10 cellular contexts compared by ENCODE assay signal in the genomic region with DNA sequence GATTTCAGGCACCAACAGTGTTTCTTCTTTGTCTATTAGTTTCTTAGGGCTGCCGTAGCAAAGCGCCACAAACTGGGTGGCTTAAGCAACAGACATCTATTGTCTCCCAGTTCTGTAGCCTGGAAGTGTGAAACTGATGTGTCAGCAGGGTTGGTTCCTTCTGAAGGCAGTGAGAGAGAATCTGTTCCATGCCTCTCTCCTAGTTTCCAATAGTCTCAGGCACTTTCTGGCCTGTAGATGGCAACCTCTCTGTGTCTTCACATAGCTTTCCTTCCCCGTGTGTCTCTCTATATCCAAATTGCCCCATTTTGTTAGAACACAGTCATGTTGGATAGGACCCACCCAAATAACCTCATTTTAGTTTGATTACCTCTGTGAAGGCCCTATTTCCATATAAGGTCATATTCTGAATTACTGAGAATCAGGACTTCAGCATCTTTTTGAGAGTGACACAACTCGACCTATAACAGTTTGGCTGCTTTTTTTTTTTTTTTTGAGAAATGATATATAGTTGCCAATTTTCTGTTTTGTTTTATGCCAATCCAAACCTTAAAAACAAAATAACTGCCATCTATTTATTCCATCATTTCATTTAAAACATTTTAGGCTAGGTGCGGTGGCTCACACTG.
DNase-seq lines count a peak whose midpoint lies in the region; ATAC-seq and TF ChIP-seq lines count a peak whose summit lies in the region.
"Had no signal": no experiment of that assay in that cellular context is flagged by ENCODE, and none has a peak within 500 bp of the region (broad histone marks: within the 10 kb centered on the region; RNA-seq: fewer than 3 reads in every experiment).

No MANE protein-coding gene starts in this region.

- no peak overlapping the region for H3K27ac Mint-ChIP-seq in immature natural killer cell

- no peaks in the 10 kb centered on the region for H3K4me1 Mint-ChIP-seq in immature natural killer cell
- no peaks in the 10 kb centered on the region for H3K4me1 Mint-ChIP-seq in activated T-cell treated with anti-CD3 and anti-CD28 coated beads, Interleukin-2, amount 50 U/mL, for 4 hours (ENCODE audit: low read depth)

- H3K36me3 Mint-ChIP-seq in immature natural killer cell, result no peaks in the 10 kb centered on the region
- H3K36me3 Mint-ChIP-seq in activated T-cell treated with anti-CD3 and anti-CD28 coated beads, Interleukin-2, amount 50 U/mL, for 4 hours (ENCODE audit: insufficient read depth), result no peaks in the 10 kb centered on the region

- no peak for TF ChIP-seq EP300 in Ishikawa (IDR thresholded peaks at IDR 0.05; ENCODE audit: borderline replicate concordance)

- CTCF ChIA-PET in AG04450 (lab: Charles Lee), result interaction anchor here (0.6 to 2.4 kb wide), 16 partner anchors 8 to 148 kb away, joined by 3 to 19 read pairs (median 4); no protein-coding TSS in a partner anchor

- H3K9me3 Mint-ChIP-seq in immature natural killer cell, result peaks cover 0 to 8% (median under 1%) of the 10 kb centered on the region in 6 donors
- H3K9me3 Mint-ChIP-seq in activated T-cell treated with anti-CD3 and anti-CD28 coated beads, Interleukin-2, amount 50 U/mL, for 4 hours, result no peaks in the 10 kb centered on the region

- TF ChIP-seq POLR2A in heart left ventricle (IDR thresholded peaks at IDR 0.05), result no peak

- ATAC-seq in GM18502 (IDR thresholded peaks at IDR 0.05; ENCODE audit: poor library complexity, unreplicated experiment), result peak; percentile 70
- ATAC-seq in heart left ventricle, result peak; percentile 28 to 85 (median 62)
- ATAC-seq in activated T-cell treated with anti-CD3 and anti-CD28 coated beads, Interleukin-2, amount 50 U/mL, for 4 hours, result no peak

- H3K27me3 Mint-ChIP-seq in immature natural killer cell (ENCODE audit: low read depth in 3 of 3), result peaks cover 0 to 3% (median 0%) of the 10 kb centered on the region in 3 donors
- peaks cover 7% of the 10 kb centered on the region for H3K27me3 Mint-ChIP-seq in activated T-cell treated with anti-CD3 and anti-CD28 coated beads, Interleukin-2, amount 50 U/mL, for 4 hours (ENCODE audit: low read depth)

- no peaks in the 10 kb centered on the region for H3K27me3 ChIP-seq in AG04450 (ENCODE audit: control insufficient read depth, insufficient read depth, low read length)
- H3K27me3 ChIP-seq in heart left ventricle, result no peaks in the 10 kb centered on the region
- H3K27me3 ChIP-seq: tibial nerve had no signal

- no peaks in the 10 kb centered on the region for H3K9me3 ChIP-seq in AG04450 (ENCODE audit: control insufficient read depth, insufficient read depth, low read length)
- peaks cover 0 to 10% (median 0%) of the 10 kb centered on the region in 12 donors for H3K9me3 ChIP-seq in heart left ventricle
- H3K9me3 ChIP-seq: tibial nerve had no signal

- no peak overlapping the region for H3K27ac ChIP-seq in AG04450 (ENCODE audit: low read depth, low read length)
- H3K27ac ChIP-seq in heart left ventricle, result no peak overlapping the region
- no peak overlapping the region for H3K27ac ChIP-seq in substantia nigra (ENCODE audit: low read depth, low read length, poor library complexity, severe bottlenecking)
- H3K27ac ChIP-seq: epithelial cell of prostate, tibial nerve had no signal

- POLR2A ChIA-PET in AG04450 (lab: Yijun Ruan, JAX), result interaction anchor here (0.6 kb wide), 1 partner anchor 34 kb away, joined by 9 read pairs; no protein-coding TSS in a partner anchor

- TF ChIP-seq CTCF in AG04450 (IDR thresholded peaks at IDR 0.05; ENCODE audit: low read depth, low read length) (peak; percentile 77), heart left ventricle (IDR thresholded peaks at IDR 0.05) (peak in 9 of 12 donors; percentile 8 to 55 (median 30))

- DNase-seq in AG04450 (ENCODE audit: low read depth, low spot score) (peak; percentile 11), SKM-1 (lab: John Stamatoyannopoulos, UW; ENCODE audit: unreplicated experiment) (peak; percentile 32), heart left ventricle (peak in 1 of 5 donors; percentile 24), substantia nigra (lab: John Stamatoyannopoulos, UW) (peak in 37 of 49 donors; percentile 1 to 58 (median 11)), immature natural killer cell (no peak)
- DNase-seq in activated T-cell treated with anti-CD3 and anti-CD28 coated beads, Interleukin-2, amount 50 U/mL, for 4 hours, result no peak

- intact Hi-C loops in heart left ventricle (cut with DNase I), result loop anchor here in 1 of 10 donors (10.0 kb wide), 1 partner anchor 85 kb away; no protein-coding TSS in a partner anchor

- 46 to 53% (median 49%) methylated on average over 5 of the region's 5 CpGs for WGBS in heart left ventricle, 4 donors

- H3K4me3 Mint-ChIP-seq in immature natural killer cell, result no peak overlapping the region
- H3K4me3 Mint-ChIP-seq in activated T-cell treated with anti-CD3 and anti-CD28 coated beads, Interleukin-2, amount 50 U/mL, for 4 hours, result no peak overlapping the region

- no peaks in the 10 kb centered on the region for H3K36me3 ChIP-seq in heart left ventricle
- H3K36me3 ChIP-seq: tibial nerve had no signal

- H3K4me3 ChIP-seq in AG04450 (ENCODE audit: low read depth, low read length) (no peak overlapping the region), heart left ventricle (no peak overlapping the region)
- H3K4me3 ChIP-seq: tibial nerve had no signal

- TF ChIP-seq RAD21 in Ishikawa (IDR thresholded peaks at IDR 0.05; ENCODE audit: low read depth), result peak; percentile 50

- peaks cover 0 to 5% (median 0%) of the 10 kb centered on the region in 12 donors for H3K4me1 ChIP-seq in heart left ventricle
- H3K4me1 ChIP-seq: tibial nerve had no signal

TF ChIP-seq in Ishikawa, 13 proteins besides CTCF, POLR2A, EP300 and RAD21:
- TF ChIP-seq YY1 (IDR thresholded peaks at IDR 0.05; ENCODE audit: low read depth) (no peak), NFIC (IDR thresholded peaks at IDR 0.05) (no peak), EGR1 (IDR thresholded peaks at IDR 0.05) (no peak), USF1 (IDR thresholded peaks at IDR 0.05) (no peak), TAF1 (IDR thresholded peaks at IDR 0.05; ENCODE audit: low read depth) (no peak), CEBPB (IDR thresholded peaks at IDR 0.05) (no peak), TCF12 (IDR thresholded peaks at IDR 0.05; ENCODE audit: low read depth) (no peak), TEAD4 (IDR thresholded peaks at IDR 0.05) (no peak), CREB1 (IDR thresholded peaks at IDR 0.05; ENCODE audit: low read depth) (no peak), FOXM1 (IDR thresholded peaks at IDR 0.05; ENCODE audit: borderline replicate concordance, low read depth) (no peak), ZBTB7A (IDR thresholded peaks at IDR 0.05; ENCODE audit: low read depth) (no peak)
- TF ChIP-seq, protein P1, sequence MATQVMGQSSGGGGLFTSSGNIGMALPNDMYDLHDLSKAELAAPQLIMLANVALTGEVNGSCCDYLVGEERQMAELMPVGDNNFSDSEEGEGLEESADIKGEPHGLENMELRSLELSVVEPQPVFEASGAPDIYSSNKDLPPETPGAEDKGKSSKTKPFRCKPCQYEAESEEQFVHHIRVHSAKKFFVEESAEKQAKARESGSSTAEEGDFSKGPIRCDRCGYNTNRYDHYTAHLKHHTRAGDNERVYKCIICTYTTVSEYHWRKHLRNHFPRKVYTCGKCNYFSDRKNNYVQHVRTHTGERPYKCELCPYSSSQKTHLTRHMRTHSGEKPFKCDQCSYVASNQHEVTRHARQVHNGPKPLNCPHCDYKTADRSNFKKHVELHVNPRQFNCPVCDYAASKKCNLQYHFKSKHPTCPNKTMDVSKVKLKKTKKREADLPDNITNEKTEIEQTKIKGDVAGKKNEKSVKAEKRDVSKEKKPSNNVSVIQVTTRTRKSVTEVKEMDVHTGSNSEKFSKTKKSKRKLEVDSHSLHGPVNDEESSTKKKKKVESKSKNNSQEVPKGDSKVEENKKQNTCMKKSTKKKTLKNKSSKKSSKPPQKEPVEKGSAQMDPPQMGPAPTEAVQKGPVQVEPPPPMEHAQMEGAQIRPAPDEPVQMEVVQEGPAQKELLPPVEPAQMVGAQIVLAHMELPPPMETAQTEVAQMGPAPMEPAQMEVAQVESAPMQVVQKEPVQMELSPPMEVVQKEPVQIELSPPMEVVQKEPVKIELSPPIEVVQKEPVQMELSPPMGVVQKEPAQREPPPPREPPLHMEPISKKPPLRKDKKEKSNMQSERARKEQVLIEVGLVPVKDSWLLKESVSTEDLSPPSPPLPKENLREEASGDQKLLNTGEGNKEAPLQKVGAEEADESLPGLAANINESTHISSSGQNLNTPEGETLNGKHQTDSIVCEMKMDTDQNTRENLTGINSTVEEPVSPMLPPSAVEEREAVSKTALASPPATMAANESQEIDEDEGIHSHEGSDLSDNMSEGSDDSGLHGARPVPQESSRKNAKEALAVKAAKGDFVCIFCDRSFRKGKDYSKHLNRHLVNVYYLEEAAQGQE (IDR thresholded peaks at IDR 0.05; ENCODE audit: low read depth), result no peak
- TF ChIP-seq, protein P2, sequence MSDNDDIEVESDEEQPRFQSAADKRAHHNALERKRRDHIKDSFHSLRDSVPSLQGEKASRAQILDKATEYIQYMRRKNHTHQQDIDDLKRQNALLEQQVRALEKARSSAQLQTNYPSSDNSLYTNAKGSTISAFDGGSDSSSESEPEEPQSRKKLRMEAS (IDR thresholded peaks at IDR 0.05), result no peak

Comparison
In these comparisons a context has a peak if more than half of its experiments do, and no peak if none do; other contexts are left out.
1. DNase-seq: peak in AG04450 (single experiment), SKM-1 (single experiment) and substantia nigra (37 of 49); none in immature natural killer cell (0 of 3) and activated T-cell treated with anti-CD3 and anti-CD28 coated beads, Interleukin-2, amount 50 U/mL, for 4 hours (single experiment).
2. ATAC-seq: peak in GM18502 (single experiment) and heart left ventricle (4 of 4); none in activated T-cell treated with anti-CD3 and anti-CD28 coated beads, Interleukin-2, amount 50 U/mL, for 4 hours (0 of 2).